ENCODE assay signal across 7 cellular contexts in the genomic region with DNA sequence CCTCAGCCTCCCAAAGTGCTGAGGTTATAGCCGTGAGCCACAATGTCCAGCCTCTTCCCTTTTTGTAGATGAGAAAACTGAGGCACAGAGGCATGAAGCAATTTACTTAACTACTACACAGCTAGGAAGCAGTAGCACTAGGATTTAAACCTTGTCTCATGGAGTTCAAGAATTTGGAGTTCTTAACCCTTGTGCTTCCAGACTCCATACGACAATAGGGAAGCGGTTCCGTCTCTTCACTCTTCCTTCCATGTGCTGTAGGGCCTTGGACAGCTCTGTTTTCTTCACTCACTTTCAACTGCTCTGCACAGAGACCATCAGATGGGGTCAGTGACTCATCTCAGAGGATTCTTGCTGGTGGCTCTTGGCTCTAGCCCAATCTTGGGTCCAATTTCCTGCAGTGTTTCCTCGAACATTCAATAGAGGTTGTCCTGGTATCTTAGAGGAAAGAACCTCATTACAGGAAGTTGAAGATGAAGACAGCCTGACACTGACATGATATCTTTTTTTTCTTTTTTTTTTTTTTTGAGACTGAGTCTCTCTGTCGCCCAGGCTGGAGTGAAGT. TPM values are rescaled to one million over a fixed set of nuclear protein-coding genes. Genes with fewer than 3 reads are reported as not detected.
DNase-seq lines count a peak whose midpoint lies in the region; ATAC-seq, FAIRE-seq and TF ChIP-seq lines count a peak whose summit lies in the region.

No MANE protein-coding gene starts in this region.

- H3K36me3 Mint-ChIP-seq in nephron progenitor cell (ENCODE audit: low read depth): no peaks in the 10 kb centered on the region
- H3K36me3 Mint-ChIP-seq in glutamatergic neuron (ENCODE audit: unreplicated experiment): no peaks in the 10 kb centered on the region

- H3K4me1 Mint-ChIP-seq in nephron progenitor cell: peaks cover 17% of the 10 kb centered on the region
- H3K4me1 Mint-ChIP-seq in glutamatergic neuron (ENCODE audit: low read depth, unreplicated experiment): no peaks in the 10 kb centered on the region

- peaks cover 6% of the 10 kb centered on the region for H3K4me1 ChIP-seq in PC-3 (ENCODE audit: insufficient read depth, low read length)
- peaks cover 16% of the 10 kb centered on the region for H3K4me1 ChIP-seq in mammary epithelial cell (ENCODE audit: insufficient read depth, low read length)
- H3K4me1 ChIP-seq in pancreas: no peaks in the 10 kb centered on the region

- H3K9me3 Mint-ChIP-seq in nephron progenitor cell: no peaks in the 10 kb centered on the region
- no peaks in the 10 kb centered on the region for H3K9me3 Mint-ChIP-seq in glutamatergic neuron (ENCODE audit: unreplicated experiment)

- TF ChIP-seq CTCF in PC-3 (conservative IDR thresholded peaks at IDR 0.05; ENCODE audit: low read depth, low read length) (no peak), mammary epithelial cell (conservative IDR thresholded peaks at IDR 0.05 in 1 of 2, IDR thresholded peaks at IDR 0.05 in 1 of 2; ENCODE audit: extremely low read depth in 1 of 2, insufficient read depth in 1 of 2, low read depth in 1 of 2, low read length in 2 of 2) (no peak), pancreas (IDR thresholded peaks at IDR 0.05) (no peak), nephron progenitor cell (IDR thresholded peaks at IDR 0.05) (no peak), glutamatergic neuron (IDR thresholded peaks at IDR 0.05; ENCODE audit: partially characterized antibody, unreplicated experiment) (no peak)

- no peaks in the 10 kb centered on the region for H3K9me3 ChIP-seq in PC-3 (ENCODE audit: low read length)
- no peaks in the 10 kb centered on the region for H3K9me3 ChIP-seq in mammary epithelial cell (replicated peaks; ENCODE audit: insufficient read depth, low read length)
- no peaks in the 10 kb centered on the region for H3K9me3 ChIP-seq in pancreas

- H3K4me3 Mint-ChIP-seq in nephron progenitor cell (no peak overlapping the region), glutamatergic neuron (ENCODE audit: unreplicated experiment) (no peak overlapping the region)

- intact Hi-C loops in PC-3 (cut with micrococcal nuclease): no loop called here
- intact Hi-C loops in mammary epithelial cell (cut with micrococcal nuclease): loop anchor here (2.0 to 5.0 kb wide), 2 partner anchors 35 to 45 kb away; a partner anchor contains a TSS
- intact Hi-C loops in pancreas (cut with DNase I): no loop called here

- no TSS peak for BruUV-seq in PC-3 (replicated peaks; lab: Mats Ljungman, UMichigan)
- no TSS peak for BruUV-seq in mammary epithelial cell (replicated peaks; lab: Mats Ljungman, UMichigan)

- H3K9ac ChIP-seq in PC-3 (ENCODE audit: low read length) (no peak overlapping the region), mammary epithelial cell (ENCODE audit: insufficient read depth, low read length) (no peak overlapping the region)

- 0 out of 2 replicates have a peak overlapping the region, but pooled peaks have one; percentile 19 for H3K4me2 ChIP-seq in PC-3 (ENCODE audit: low read length)
- H3K4me2 ChIP-seq in mammary epithelial cell (ENCODE audit: insufficient read depth, low read depth, low read length): peak overlapping the region; percentile 38

- H3K36me3 ChIP-seq in PC-3 (ENCODE audit: low read depth, low read length) (no peaks in the 10 kb centered on the region), mammary epithelial cell (ENCODE audit: insufficient read depth, low read length) (no peaks in the 10 kb centered on the region), pancreas (no peaks in the 10 kb centered on the region)

- POLR2A ChIA-PET in PC-3 (lab: Charles Lee; ENCODE audit: unreplicated experiment): no interaction called here

- H3K27me3 ChIP-seq in PC-3 (ENCODE audit: low read length) (no peaks in the 10 kb centered on the region), mammary epithelial cell (ENCODE audit: insufficient read depth, low read length) (no peaks in the 10 kb centered on the region), pancreas (no peaks in the 10 kb centered on the region)

- no peak for FAIRE-seq in pancreas (lab: Jason Lieb, UNC)

- H3K79me2 ChIP-seq in PC-3 (ENCODE audit: low read length) (no peaks in the 10 kb centered on the region), mammary epithelial cell (ENCODE audit: insufficient read depth, low read length) (no peaks in the 10 kb centered on the region)

- CTCF ChIA-PET in PC-3 (lab: Charles Lee) (no interaction called here), mammary epithelial cell (lab: Charles Lee; ENCODE audit: low non-redundant PET) (no interaction called here)

- H3K27ac Mint-ChIP-seq in nephron progenitor cell (no peak overlapping the region), glutamatergic neuron (ENCODE audit: unreplicated experiment) (no peak overlapping the region)

- 20% methylated on average over 5 of the region's 6 CpGs for WGBS in mammary epithelial cell (ENCODE audit: low coverage, missing lambda C conversion rate)
- 57 to 67% methylated on average over 6 of the region's 6 CpGs for WGBS in pancreas, 2 donors

- in situ Hi-C loops in mammary epithelial cell (cut with MboI; ENCODE audit: low sequenced_read_pairs in 2 of 2): no loop called here

- dilution Hi-C loops in mammary epithelial cell (cut with HindIII; ENCODE audit: low sequenced_read_pairs): no loop called here

- DNase-seq in GM04504 (ENCODE audit: low read depth): peak; percentile 79
- peak; percentile 79 for DNase-seq in PC-3
- peak; percentile 62 for DNase-seq in mammary epithelial cell
- peak in 1 of 6 donors; percentile 23 for DNase-seq in pancreas
- DNase-seq in nephron progenitor cell: no peak
- no peak for DNase-seq in glutamatergic neuron

- no peaks in the 10 kb centered on the region for H3F3A ChIP-seq in PC-3 (ENCODE audit: low read length, unreplicated experiment)

- H2AFZ ChIP-seq in PC-3 (ENCODE audit: low read length): no peak overlapping the region
- H2AFZ ChIP-seq in mammary epithelial cell (ENCODE audit: low read depth, low read length): peak overlapping the region; percentile 50

- H3K9me2 ChIP-seq in PC-3 (replicated peaks; ENCODE audit: low read length): no peaks in the 10 kb centered on the region

- H3K4me3 ChIP-seq in PC-3 (ENCODE audit: low read length): no peak overlapping the region
- no peak overlapping the region for H3K4me3 ChIP-seq in mammary epithelial cell (replicated peaks in 1 of 3; ENCODE audit: insufficient read depth in 1 of 3, low read depth in 2 of 3, low read length in 3 of 3)
- H3K4me3 ChIP-seq in pancreas: no peak overlapping the region

- H4K20me1 ChIP-seq in PC-3 (ENCODE audit: low read length): no peaks in the 10 kb centered on the region
- no peaks in the 10 kb centered on the region for H4K20me1 ChIP-seq in mammary epithelial cell (ENCODE audit: insufficient read depth, low read length)

- H3K27ac ChIP-seq in PC-3 (ENCODE audit: low read length) (no peak overlapping the region), mammary epithelial cell (ENCODE audit: insufficient read depth, low read depth, low read length) (no peak overlapping the region), pancreas (no peak overlapping the region)

- ATAC-seq in PC-3 (peak; percentile 79), pancreas (peak in 3 of 4 donors; percentile 35 to 74 (median 60)), GM18498 (IDR thresholded peaks at IDR 0.05; ENCODE audit: unreplicated experiment) (no peak)

- H3K27me3 Mint-ChIP-seq in nephron progenitor cell (ENCODE audit: low read depth, poor library complexity) (peaks cover 41% of the 10 kb centered on the region), glutamatergic neuron (ENCODE audit: unreplicated experiment) (peaks cover 6% of the 10 kb centered on the region)

RNA-seq across cellular contexts. Expression of a gene that starts 19.3 kb away (rescaled TPM):
- not detected in 2 replicates for total RNA-seq in PC-3 (2014; rRNA removed)
- not detected for total RNA-seq in mammary epithelial cell
- polyA plus RNA-seq in mammary epithelial cell: not detected
- polyA minus RNA-seq in mammary epithelial cell: not detected
- total RNA-seq in pancreas: 1 to 10 TPM; 1.1 to 9.1 (median 3.1) TPM
- polyA plus RNA-seq in pancreas: 1 to 10 TPM in 1 of 2 donors, under 1 TPM in 1; 0.54 to 1.0 TPM
- total RNA-seq in glutamatergic neuron (ENCODE audit: unreplicated experiment): not detected

RNA-seq across cellular contexts. Expression of a gene that starts 34.5 kb away (rescaled TPM):
- total RNA-seq in PC-3 (2014; rRNA removed): 31.2 and 46.7 TPM in 2 replicates
- 10 to 100 TPM; 30.5 to 40.7 TPM for total RNA-seq in mammary epithelial cell
- 18.5 TPM for polyA plus RNA-seq in mammary epithelial cell
- polyA minus RNA-seq in mammary epithelial cell: 13.4 TPM
- 10 to 100 TPM; 11.7 to 21.3 (median 13.5) TPM for total RNA-seq in pancreas
- polyA plus RNA-seq in pancreas: 10 to 100 TPM; 26.7 to 31.4 TPM
- 45.6 TPM for total RNA-seq in glutamatergic neuron (ENCODE audit: unreplicated experiment)

RNA-seq across cellular contexts. Expression of a gene that starts 42.8 kb away (rescaled TPM):
- total RNA-seq in PC-3 (2014; rRNA removed) (7.9 and 8.9 TPM in 2 replicates), mammary epithelial cell (10 to 100 TPM in 1 of 2 donors, 1 to 10 TPM in 1; 6.7 to 11.0 TPM), pancreas (1 to 10 TPM; 2.7 to 6.0 (median 4.5) TPM), glutamatergic neuron (ENCODE audit: unreplicated experiment) (15.1 TPM)
- polyA plus RNA-seq in mammary epithelial cell (4.8 TPM), pancreas (1 to 10 TPM; 5.5 to 6.9 TPM)
- polyA minus RNA-seq in mammary epithelial cell: 6.8 TPM

RNA-seq across cellular contexts. Expression of a gene that starts 46.2 kb away (rescaled TPM):
- 8.4 and 16.8 TPM in 2 replicates for total RNA-seq in PC-3 (2014; rRNA removed)
- 10 to 100 TPM; 17.0 to 45.1 TPM for total RNA-seq in mammary epithelial cell
- 42.3 TPM for polyA plus RNA-seq in mammary epithelial cell
- 30.1 TPM for polyA minus RNA-seq in mammary epithelial cell
- total RNA-seq in pancreas: 10 to 100 TPM; 17.5 to 35.4 (median 25.4) TPM
- 10 to 100 TPM; 14.8 to 30.3 TPM for polyA plus RNA-seq in pancreas
- total RNA-seq in glutamatergic neuron (ENCODE audit: unreplicated experiment): 43.2 TPM

Comparison
In these comparisons a context has a peak if more than half of its experiments do, and no peak if none do; other contexts are left out.
1. DNase-seq: peak in GM04504 (single experiment), PC-3 (single experiment) and mammary epithelial cell (single experiment); none in nephron progenitor cell (single experiment) and glutamatergic neuron (single experiment).